ENCODE assay signal across 10 cellular contexts in the genomic region with DNA sequence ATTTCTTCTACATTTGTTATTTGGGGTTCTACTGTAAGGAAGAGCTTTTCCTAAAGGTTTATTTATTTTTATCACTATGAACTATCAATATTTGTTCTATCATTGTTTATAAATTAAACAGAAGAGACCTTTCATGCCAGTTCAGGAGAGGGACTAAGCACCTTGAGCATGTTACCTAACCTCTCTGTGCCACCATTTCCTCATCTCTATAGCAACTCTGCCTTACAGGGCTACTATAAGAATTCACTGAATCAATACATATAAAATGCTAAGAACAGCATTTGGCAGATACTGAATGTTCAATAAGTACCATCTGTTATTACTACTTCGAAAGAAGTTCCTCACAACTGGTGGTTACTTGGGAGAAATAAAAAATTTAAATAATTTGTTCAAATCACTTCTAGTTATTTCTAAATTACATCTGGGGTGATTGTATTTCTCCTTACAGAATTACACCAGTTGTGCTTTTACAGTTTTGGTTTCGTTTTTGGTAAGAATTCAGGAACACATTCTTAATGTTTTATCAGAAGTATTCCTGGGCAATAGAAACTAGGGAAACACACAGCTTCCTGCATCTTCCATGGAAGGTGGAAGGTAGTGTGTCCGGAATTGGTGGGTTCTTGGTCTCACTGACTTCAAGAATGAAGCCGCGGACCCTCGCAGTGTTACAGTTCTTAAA. TPM values are rescaled to one million over a fixed set of nuclear protein-coding genes. Genes with fewer than 3 reads are reported as not detected.
DNase-seq lines count a peak whose midpoint lies in the region; ATAC-seq, FAIRE-seq and TF ChIP-seq lines count a peak whose summit lies in the region.
"Had no signal": no experiment of that assay in that cellular context is flagged by ENCODE, and none has a peak within 500 bp of the region (broad histone marks: within the 10 kb centered on the region; RNA-seq: fewer than 3 reads in every experiment).

No MANE protein-coding gene starts in this region.

- no peaks in the 10 kb centered on the region for H3K9me3 Mint-ChIP-seq in activated T-cell treated with anti-CD3 and anti-CD28 coated beads, Interleukin-2, amount 50 U/mL, for 24 hours

- no peak for DNase-seq in activated T-cell treated with anti-CD3 and anti-CD28 coated beads, Interleukin-2, amount 50 U/mL, for 24 hours
- DNase-seq in activated T-cell treated with anti-CD3 and anti-CD28 coated beads for 4 hours = no peak
- DNase-seq in MV-4-11 (lab: John Stamatoyannopoulos, UW) = peak; percentile 35
- DNase-seq in endothelial cell of umbilical vein (ENCODE audit: low read depth, low spot score) = peak; percentile 30
- no peak for DNase-seq in stomach
- no peak for DNase-seq in DMS79 treated with DMSO at 0.1 percent for 48 hours (lab: John Stamatoyannopoulos, UW)
- DNase-seq in gastrocnemius medialis = no peak
- DNase-seq in HuH-7 (ENCODE audit: low spot score) = no peak
- DNase-seq: NCI-H1417 treated with DMSO at 0.1 percent for 48 hours had no signal

- dilution Hi-C loops in endothelial cell of umbilical vein (cut with MboI; ENCODE audit: extremely low pct_ligation_motif_present, low sequenced_read_pairs) = loop anchor here (25.0 kb wide), 1 partner anchor 139 kb away; no protein-coding TSS in a partner anchor

- H3K27me3 ChIP-seq in endothelial cell of umbilical vein (ENCODE audit: control insufficient read depth in 2 of 2, insufficient read depth in 2 of 2, low read length in 2 of 2) = no peaks in the 10 kb centered on the region
- H3K27me3 ChIP-seq in stomach = no peaks in the 10 kb centered on the region
- H3K27me3 ChIP-seq in gastrocnemius medialis = no peaks in the 10 kb centered on the region
- H3K27me3 ChIP-seq: cardiac muscle cell had no signal

- H3K4me1 ChIP-seq in endothelial cell of umbilical vein (ENCODE audit: control insufficient read depth, extremely low read depth, insufficient read depth, low read length) = peaks cover 5% of the 10 kb centered on the region
- H3K4me1 ChIP-seq in stomach = peaks cover 0 to 23% (median 10%) of the 10 kb centered on the region in 4 donors
- no peaks in the 10 kb centered on the region for H3K4me1 ChIP-seq in gastrocnemius medialis

- H3K36me3 ChIP-seq in endothelial cell of umbilical vein (ENCODE audit: control insufficient read depth in 2 of 2, extremely low read depth in 1 of 2, insufficient read depth in 2 of 2, low read length in 2 of 2) (no peaks in the 10 kb centered on the region), stomach (no peaks in the 10 kb centered on the region), gastrocnemius medialis (no peaks in the 10 kb centered on the region)
- H3K36me3 ChIP-seq: cardiac muscle cell had no signal

- peak overlapping the region; percentile 42 for H2AFZ ChIP-seq in endothelial cell of umbilical vein (ENCODE audit: low read depth, low read length)

- no peaks in the 10 kb centered on the region for H3K9me1 ChIP-seq in endothelial cell of umbilical vein (replicated peaks; ENCODE audit: control insufficient read depth, extremely low read depth, insufficient read depth, low read length)

- H3K27me3 Mint-ChIP-seq in activated T-cell treated with anti-CD3 and anti-CD28 coated beads, Interleukin-2, amount 50 U/mL, for 24 hours = no peaks in the 10 kb centered on the region

- no peak for TF ChIP-seq EP300 in stomach (IDR thresholded peaks at IDR 0.05)

- in situ Hi-C loops in gastrocnemius medialis (cut with MboI; ENCODE audit: low sequenced_read_pairs in 4 of 4) = no loop called here

- peak overlapping the region in 1 of 3 experiments; percentile 42 for H3K4me3 ChIP-seq in endothelial cell of umbilical vein (replicated peaks in 1 of 3; ENCODE audit: insufficient read depth in 1 of 3, low read depth in 1 of 3, low read length in 3 of 3)
- H3K4me3 ChIP-seq in stomach = peak overlapping the region; percentile 1 to 41 (median 22)
- peak overlapping the region in 1 of 4 donors; percentile 28 for H3K4me3 ChIP-seq in gastrocnemius medialis
- H3K4me3 ChIP-seq: cardiac muscle cell had no signal

- FAIRE-seq in endothelial cell of umbilical vein (lab: Jason Lieb, UNC) = no peak

- TF ChIP-seq CTCF in endothelial cell of umbilical vein (IDR thresholded peaks at IDR 0.05; ENCODE audit: extremely low read depth in 1 of 2, insufficient read depth in 1 of 2, low read depth in 1 of 2, low read length in 2 of 2) (no peak), stomach (IDR thresholded peaks at IDR 0.05) (no peak), gastrocnemius medialis (IDR thresholded peaks at IDR 0.05 in 4 of 5, conservative IDR thresholded peaks at IDR 0.05 in 1 of 5) (no peak)

- intact Hi-C loops in endothelial cell of umbilical vein (cut with micrococcal nuclease) (no loop called here), stomach (cut with DNase I; ENCODE audit: low total_unique reads) (no loop called here), gastrocnemius medialis (cut with DNase I; ENCODE audit: low total_unique reads) (no loop called here)

- H3K79me2 ChIP-seq in endothelial cell of umbilical vein (ENCODE audit: control insufficient read depth, insufficient read depth, low read length) = no peaks in the 10 kb centered on the region

- H3K4me3 Mint-ChIP-seq in activated T-cell treated with anti-CD3 and anti-CD28 coated beads, Interleukin-2, amount 50 U/mL, for 24 hours = peak overlapping the region; percentile 83

- no peaks in the 10 kb centered on the region for H4K20me1 ChIP-seq in endothelial cell of umbilical vein (replicated peaks; ENCODE audit: control insufficient read depth, extremely low read depth, insufficient read depth, low read length)

- H3K9ac ChIP-seq in endothelial cell of umbilical vein (replicated peaks; ENCODE audit: extremely low read depth, insufficient read depth, low read length) = peak overlapping the region; percentile 38

- peak overlapping the region; percentile 94 for H3K27ac Mint-ChIP-seq in activated T-cell treated with anti-CD3 and anti-CD28 coated beads, Interleukin-2, amount 50 U/mL, for 24 hours

- H3K4me1 Mint-ChIP-seq in activated T-cell treated with anti-CD3 and anti-CD28 coated beads, Interleukin-2, amount 50 U/mL, for 24 hours (ENCODE audit: low read depth) = peaks cover 11% of the 10 kb centered on the region

- H3K27ac ChIP-seq in endothelial cell of umbilical vein (ENCODE audit: insufficient read depth, low read depth, low read length) (no peak overlapping the region), stomach (peak overlapping the region in 4 of 5 donors; percentile 23 to 74 (median 64)), gastrocnemius medialis (no peak overlapping the region)
- H3K27ac ChIP-seq: cardiac muscle cell had no signal

- H3K9me3 ChIP-seq in endothelial cell of umbilical vein (replicated peaks; ENCODE audit: control insufficient read depth, insufficient read depth, low read length) = no peaks in the 10 kb centered on the region
- no peaks in the 10 kb centered on the region for H3K9me3 ChIP-seq in stomach
- H3K9me3 ChIP-seq in gastrocnemius medialis = no peaks in the 10 kb centered on the region

- POLR2A ChIA-PET in endothelial cell of umbilical vein (lab: Charles Lee) = no interaction called here

- peaks cover 2% of the 10 kb centered on the region for H3K36me3 Mint-ChIP-seq in activated T-cell treated with anti-CD3 and anti-CD28 coated beads, Interleukin-2, amount 50 U/mL, for 24 hours (ENCODE audit: low read depth)

- TF ChIP-seq POLR2A in endothelial cell of umbilical vein (IDR thresholded peaks at IDR 0.05; ENCODE audit: low read depth, low read length) = no peak
- TF ChIP-seq POLR2A in stomach (IDR thresholded peaks at IDR 0.05) = no peak
- TF ChIP-seq POLR2A in gastrocnemius medialis (IDR thresholded peaks at IDR 0.05) = no peak

- peak overlapping the region; percentile 58 for H3K4me2 ChIP-seq in endothelial cell of umbilical vein (ENCODE audit: insufficient read depth, low read length)

- no TSS peak for BruUV-seq in endothelial cell of umbilical vein (replicated peaks; lab: Mats Ljungman, UMichigan)

- WGBS in stomach, 5 donors = 41 to 71% (median 55%) methylated on average over 6 of the region's 6 CpGs

- no peak for ATAC-seq in gastrocnemius medialis

- CTCF ChIA-PET in endothelial cell of umbilical vein (lab: Charles Lee) = interaction anchor here (0.8 to 1.4 kb wide), 2 partner anchors 48 to 278 kb away, joined by 3 read pairs; no protein-coding TSS in a partner anchor

TF ChIP-seq in endothelial cell of umbilical vein, 7 proteins besides CTCF, POLR2A, EP300 and RAD21 (continues in another document):
- TF ChIP-seq EZH2 (IDR thresholded peaks at IDR 0.05; ENCODE audit: borderline replicate concordance, low read depth, low read length, severe bottlenecking) (no peak), FOS (IDR thresholded peaks at IDR 0.05; ENCODE audit: borderline replicate concordance, insufficient read depth, low read length) (no peak), POLR2AphosphoS5 (IDR thresholded peaks at IDR 0.05; ENCODE audit: insufficient read depth, low read depth, low read length) (no peak), MYC (IDR thresholded peaks at IDR 0.05; ENCODE audit: low read depth, low read length) (no peak)

RNA-seq across cellular contexts. Expression of a gene that starts 32.9 kb away (rescaled TPM):
- total RNA-seq in endothelial cell of umbilical vein = not detected in 2 replicates
- not detected in 2 replicates for polyA plus RNA-seq in endothelial cell of umbilical vein
- not detected in 2 replicates for polyA plus RNA-seq in endothelial cell of umbilical vein (2011; cell fraction: cytosol; rRNA removed)
- polyA plus RNA-seq in endothelial cell of umbilical vein (2011; cell fraction: nucleus; rRNA removed) = 0.05 TPM in 1 of 2 replicates, not detected in the other
- 0.08 TPM in 1 of 2 replicates, not detected in the other for polyA plus RNA-seq in endothelial cell of umbilical vein (2012)
- polyA minus RNA-seq in endothelial cell of umbilical vein = 0.04 TPM in 1 of 2 replicates, not detected in the other
- not detected for polyA minus RNA-seq in endothelial cell of umbilical vein (2011; cell fraction: cytosol; rRNA and poly(A)+ RNA removed)
- not detected in 2 replicates for polyA minus RNA-seq in endothelial cell of umbilical vein (2011; cell fraction: nucleus; rRNA and poly(A)+ RNA removed)
- 1 to 10 TPM in 1 of 5 donors, not detected in 4; 1.8 TPM for total RNA-seq in stomach
- polyA plus RNA-seq in stomach = under 1 TPM in 2 of 3 donors, not detected in 1; 0.62 to 0.73 TPM
- total RNA-seq in gastrocnemius medialis = under 1 TPM in 2 of 4 donors, not detected in 2; 0.07 to 0.84 TPM
- total RNA-seq: cardiac muscle cell had no signal
- polyA plus RNA-seq: cardiac muscle cell had no signal

RNA-seq across cellular contexts. Expression of a gene that starts 47.0 kb away (rescaled TPM):
- 0.46 and 0.55 TPM in 2 replicates for total RNA-seq in endothelial cell of umbilical vein
- 0.11 and 0.17 TPM in 2 replicates for polyA plus RNA-seq in endothelial cell of umbilical vein
- 0.18 and 0.23 TPM in 2 replicates for polyA plus RNA-seq in endothelial cell of umbilical vein (2011; cell fraction: cytosol; rRNA removed)
- 0.29 and 0.58 TPM in 2 replicates for polyA plus RNA-seq in endothelial cell of umbilical vein (2011; cell fraction: nucleus; rRNA removed)
- 0.13 and 0.27 TPM in 2 replicates for polyA plus RNA-seq in endothelial cell of umbilical vein (2012)
- 1.2 TPM in 1 of 2 replicates, not detected in the other for polyA minus RNA-seq in endothelial cell of umbilical vein
- 3.5 TPM for polyA minus RNA-seq in endothelial cell of umbilical vein (2011; cell fraction: cytosol; rRNA and poly(A)+ RNA removed)
- polyA minus RNA-seq in endothelial cell of umbilical vein (2011; cell fraction: nucleus; rRNA and poly(A)+ RNA removed) = 0.48 TPM in 1 of 2 replicates, not detected in the other
- total RNA-seq in stomach = 10 to 100 TPM in 4 of 5 donors, not detected in 1; 12.7 to 22.3 (median 15.5) TPM
- 10 to 100 TPM in 1 of 3 donors, 1 to 10 TPM in 2; 4.3 to 23.0 (median 4.7) TPM for polyA plus RNA-seq in stomach
- total RNA-seq in gastrocnemius medialis = 10 to 100 TPM in 3 of 4 donors, 1 to 10 TPM in 1; 4.0 to 56.1 (median 22.5) TPM
- total RNA-seq: cardiac muscle cell had no signal

Comparison
In these comparisons a context has a peak if more than half of its experiments do, and no peak if none do; other contexts are left out.
1. DNase-seq: peak in MV-4-11 (single experiment) and endothelial cell of umbilical vein (single experiment); none in activated T-cell treated with anti-CD3 and anti-CD28 coated beads, Interleukin-2, amount 50 U/mL, for 24 hours (single experiment), activated T-cell treated with anti-CD3 and anti-CD28 coated beads for 4 hours (single experiment), stomach (single experiment), DMS79 treated with DMSO at 0.1 percent for 48 hours (single experiment), gastrocnemius medialis (0 of 2) and HuH-7 (single experiment).
2. H3K27ac ChIP-seq: peak in stomach (4 of 5); none in endothelial cell of umbilical vein (single experiment) and gastrocnemius medialis (0 of 4).